In genomic region chr1:184567648-184568047, GRCh38 we compare ENCODE assay signal across 13 cellular contexts.
DNase-seq lines count a peak whose midpoint lies in the region; ATAC-seq and TF ChIP-seq lines count a peak whose summit lies in the region.
"Had no signal": no experiment of that assay in that cellular context is flagged by ENCODE, and none has a peak within 500 bp of the region (broad histone marks: within the 10 kb centered on the region; RNA-seq: fewer than 3 reads in every experiment).

No MANE protein-coding gene starts in this region.

- H2BK15ac ChIP-seq in mesenchymal stem cell (ENCODE audit: low read depth, poor library complexity, severe bottlenecking), result no peak overlapping the region

- H3K36me3 Mint-ChIP-seq in osteocyte (ENCODE audit: unreplicated experiment), result peaks cover 6% of the 10 kb centered on the region

- no peaks in the 10 kb centered on the region for H3K36me3 ChIP-seq in HUES64 (ENCODE audit: insufficient read depth, low read length)
- H3K36me3 ChIP-seq in mesenchymal stem cell (ENCODE audit: control insufficient read depth in 1 of 2, insufficient read depth in 2 of 2, low read depth in 1 of 2, low read length in 2 of 2), result peaks cover 0 to 10% of the 10 kb centered on the region in 2 experiments
- H3K36me3 ChIP-seq in WERI-Rb-1, result no peaks in the 10 kb centered on the region

- H3K4me1 ChIP-seq in HUES64 (ENCODE audit: insufficient read depth, low read length), result no peaks in the 10 kb centered on the region
- H3K4me1 ChIP-seq in mesenchymal stem cell (ENCODE audit: control insufficient read depth, insufficient read depth, low read depth, low read length), result peaks cover 9% of the 10 kb centered on the region

- no peak overlapping the region for H3K4ac ChIP-seq in mesenchymal stem cell (ENCODE audit: low read depth in 1 of 2, low read length in 2 of 2)

- DNase-seq in AG10803 (ENCODE audit: low read depth) (peak; percentile 67), astrocyte of the cerebellum (ENCODE audit: low read depth) (peak; percentile 40), mesenchymal stem cell (peak; percentile 53), WERI-Rb-1 (no peak), osteocyte (ENCODE audit: extremely low spot score, unreplicated experiment) (no peak), OCI-M2 (lab: John Stamatoyannopoulos, UW; ENCODE audit: unreplicated experiment) (no peak)
- DNase-seq: activated naive CD4-positive, alpha-beta T cell treated with anti-CD3 and anti-CD28 coated beads, Interleukin-2, amount 50 U/mL, for 16 hours; NCI-H1417 treated with DMSO at 0.1 percent for 48 hours; NCI-H526 treated with DMSO at 0.1 percent for 48 hours; posterior cingulate gyrus; SHP77 treated with DMSO at 0.1 percent for 48 hours had no signal

- H3K27ac ChIP-seq in HUES64 (ENCODE audit: low read depth, low read length) (peak overlapping the region; percentile 40; the same call in 1 of the 2 replicates), mesenchymal stem cell (ENCODE audit: low read length, poor library complexity, severe bottlenecking) (peak overlapping the region; percentile 44), WERI-Rb-1 (no peak overlapping the region)

- H3K27me3 Mint-ChIP-seq in osteocyte (ENCODE audit: unreplicated experiment), result no peaks in the 10 kb centered on the region

- peak overlapping the region in 1 of 2 experiments; percentile 30 for H3K18ac ChIP-seq in mesenchymal stem cell (ENCODE audit: low read depth in 1 of 2, low read length in 2 of 2)

- no peak overlapping the region for H2AK5ac ChIP-seq in mesenchymal stem cell (ENCODE audit: low read length, severe bottlenecking)

- H3K9me3 Mint-ChIP-seq in osteocyte (ENCODE audit: unreplicated experiment), result no peaks in the 10 kb centered on the region

- H4K91ac ChIP-seq in mesenchymal stem cell (ENCODE audit: low read length), result peak overlapping the region; percentile 52

- WGBS in HUES64, result 80% methylated on average over 2 of the region's 2 CpGs
- WGBS in mesenchymal stem cell, result 42% methylated on average over 2 of the region's 2 CpGs

- H3K14ac ChIP-seq in mesenchymal stem cell (ENCODE audit: low read length in 2 of 2), result no peak overlapping the region

- no peak overlapping the region for H2AFZ ChIP-seq in mesenchymal stem cell (ENCODE audit: low read depth, low read length)

- no peak overlapping the region for H4K8ac ChIP-seq in mesenchymal stem cell (ENCODE audit: low read length)

- H3K9me3 ChIP-seq in HUES64 (ENCODE audit: insufficient read depth, low read depth, low read length), result no peaks in the 10 kb centered on the region
- no peaks in the 10 kb centered on the region for H3K9me3 ChIP-seq in mesenchymal stem cell (ENCODE audit: control insufficient read depth, low read length)
- H3K9me3 ChIP-seq in WERI-Rb-1 (ENCODE audit: severe bottlenecking), result no peaks in the 10 kb centered on the region

- no peak overlapping the region for H3K4me3 Mint-ChIP-seq in osteocyte (ENCODE audit: unreplicated experiment)

- no peak for TF ChIP-seq CTCF in AG10803 (conservative IDR thresholded peaks at IDR 0.05; ENCODE audit: low read length)
- no peak for TF ChIP-seq CTCF in astrocyte of the cerebellum (IDR thresholded peaks at IDR 0.05; ENCODE audit: low read depth, low read length, missing control alignments)
- no peak for TF ChIP-seq CTCF in WERI-Rb-1 (IDR thresholded peaks at IDR 0.05; ENCODE audit: low read depth, low read length)
- TF ChIP-seq CTCF in osteocyte (IDR thresholded peaks at IDR 0.05), result no peak

- H3K4me2 ChIP-seq in mesenchymal stem cell (ENCODE audit: low read length, poor library complexity, severe bottlenecking), result no peak overlapping the region

- H3K9ac ChIP-seq in HUES64 (ENCODE audit: low read depth, low read length) (no peak overlapping the region), mesenchymal stem cell (ENCODE audit: low read length) (no peak overlapping the region)

- H3K27ac Mint-ChIP-seq in osteocyte (ENCODE audit: unreplicated experiment), result no peak overlapping the region

- peaks cover under 1% of the 10 kb centered on the region for H3K4me1 Mint-ChIP-seq in osteocyte (ENCODE audit: unreplicated experiment)

- H3K23ac ChIP-seq in mesenchymal stem cell (ENCODE audit: low read length in 2 of 2), result no peak overlapping the region

- H2BK5ac ChIP-seq in mesenchymal stem cell (ENCODE audit: low read depth, low read length, poor library complexity, severe bottlenecking), result no peak overlapping the region

- H3K4me3 ChIP-seq in AG10803 (ENCODE audit: low read length), result no peak overlapping the region
- no peak overlapping the region for H3K4me3 ChIP-seq in HUES64 (ENCODE audit: low read length)
- H3K4me3 ChIP-seq in astrocyte of the cerebellum (ENCODE audit: low read depth, low read length), result no peak overlapping the region
- no peak overlapping the region for H3K4me3 ChIP-seq in mesenchymal stem cell (ENCODE audit: insufficient read depth in 1 of 2, low read depth in 1 of 2, low read length in 2 of 2)
- no peak overlapping the region for H3K4me3 ChIP-seq in WERI-Rb-1 (ENCODE audit: low read depth, low read length)

- ATAC-seq in GM19397 (IDR thresholded peaks at IDR 0.05; ENCODE audit: unreplicated experiment), result no peak

- in situ Hi-C loops in astrocyte of the cerebellum (cut with HindIII; ENCODE audit: low sequenced_read_pairs), result no loop called here

- H3K27me3 ChIP-seq in HUES64 (ENCODE audit: insufficient read depth, low read length) (no peaks in the 10 kb centered on the region), mesenchymal stem cell (ENCODE audit: control insufficient read depth in 1 of 2, insufficient read depth in 1 of 2, low read length in 2 of 2) (no peaks in the 10 kb centered on the region), WERI-Rb-1 (ENCODE audit: insufficient read depth, low read depth, severe bottlenecking) (no peaks in the 10 kb centered on the region)

- H3K79me1 ChIP-seq in mesenchymal stem cell (replicated peaks; ENCODE audit: low read length, poor library complexity, severe bottlenecking), result peaks cover 2% of the 10 kb centered on the region

- H2BK120ac ChIP-seq in mesenchymal stem cell (ENCODE audit: low read depth, low read length), result no peak overlapping the region

- no peak overlapping the region for H2BK12ac ChIP-seq in mesenchymal stem cell (ENCODE audit: low read length in 2 of 2)

Comparison
In these comparisons a context has a peak if more than half of its experiments do, and no peak if none do; other contexts are left out.
1. DNase-seq: peak in AG10803 (single experiment), astrocyte of the cerebellum (single experiment) and mesenchymal stem cell (single experiment); none in WERI-Rb-1 (single experiment), osteocyte (single experiment) and OCI-M2 (single experiment).